14 cellular contexts compared by ENCODE assay signal in genomic region chr2:239830718-239831271, GRCh38.
DNase-seq lines count a peak whose midpoint lies in the region; ATAC-seq and TF ChIP-seq lines count a peak whose summit lies in the region.
"Had no signal": no experiment of that assay in that cellular context is flagged by ENCODE, and none has a peak within 500 bp of the region (broad histone marks: within the 10 kb centered on the region; RNA-seq: fewer than 3 reads in every experiment).

No MANE protein-coding gene starts in this region.

- ATAC-seq in natural killer cell = no peak
- no peak for ATAC-seq in GM19455 (IDR thresholded peaks at IDR 0.05; ENCODE audit: unreplicated experiment)
- ATAC-seq: activated naive CD4-positive, alpha-beta T cell treated with anti-CD3 and anti-CD28 coated beads, Interleukin-2, amount 50 U/mL, for 72 hours; CD8-positive, alpha-beta T cell; T-cell had no signal

- DNase-seq in breast epithelium (ENCODE audit: low spot score in 2 of 2) (peak; percentile 13 to 51), mammary epithelial cell (no peak), endodermal cell (peak; percentile 42), natural killer cell (peak; percentile 4), ureter (ENCODE audit: low spot score) (peak; percentile 38), epidermal melanocyte (ENCODE audit: insufficient read length, low spot score) (no peak), T-helper 9 cell (no peak)
- DNase-seq: NCI-H82; stimulated activated naive CD4-positive, alpha-beta T cell treated with Interleukin-2 at 50 U/mL for 16 hours; WERI-Rb-1 had no signal

- dilution Hi-C loops in mammary epithelial cell (cut with HindIII; ENCODE audit: low sequenced_read_pairs) = no loop called here

- H3K36me3 ChIP-seq in breast epithelium = no peaks in the 10 kb centered on the region
- H3K36me3 ChIP-seq in mammary epithelial cell (ENCODE audit: insufficient read depth, low read length) = no peaks in the 10 kb centered on the region
- H3K36me3 ChIP-seq in endodermal cell (ENCODE audit: control insufficient read depth, insufficient read depth, low read length) = no peaks in the 10 kb centered on the region
- H3K36me3 ChIP-seq: WERI-Rb-1 had no signal

- H3K4me3 ChIP-seq in breast epithelium (no peak overlapping the region), mammary epithelial cell (replicated peaks in 1 of 3; ENCODE audit: insufficient read depth in 1 of 3, low read depth in 2 of 3, low read length in 3 of 3) (no peak overlapping the region), endodermal cell (ENCODE audit: low read length) (no peak overlapping the region)

- no peak overlapping the region for H2AFZ ChIP-seq in mammary epithelial cell (ENCODE audit: low read depth, low read length)

- H3K27me3 ChIP-seq in breast epithelium = peaks cover 0 to 16% of the 10 kb centered on the region in 2 donors
- no peaks in the 10 kb centered on the region for H3K27me3 ChIP-seq in mammary epithelial cell (ENCODE audit: insufficient read depth, low read length)
- H3K27me3 ChIP-seq in endodermal cell (ENCODE audit: control insufficient read depth, insufficient read depth, low read length, poor library complexity, severe bottlenecking) = peaks cover 6% of the 10 kb centered on the region

- H3K9me3 ChIP-seq in breast epithelium (no peaks in the 10 kb centered on the region), mammary epithelial cell (replicated peaks; ENCODE audit: insufficient read depth, low read length) (peaks cover 21% of the 10 kb centered on the region), endodermal cell (ENCODE audit: control insufficient read depth, low read length) (no peaks in the 10 kb centered on the region)

- H3K9me3 Mint-ChIP-seq in endodermal cell (no peaks in the 10 kb centered on the region), natural killer cell (peaks cover 0 to under 1% of the 10 kb centered on the region in 2 donors)
- H3K9me3 Mint-ChIP-seq: T-cell had no signal

- H3K4me2 ChIP-seq in mammary epithelial cell (ENCODE audit: insufficient read depth, low read depth, low read length) = no peak overlapping the region

- H3K4me1 ChIP-seq in breast epithelium (no peaks in the 10 kb centered on the region), mammary epithelial cell (ENCODE audit: insufficient read depth, low read length) (no peaks in the 10 kb centered on the region), endodermal cell (ENCODE audit: control insufficient read depth, insufficient read depth, low read length) (peaks cover 7% of the 10 kb centered on the region)

- no peak overlapping the region for H3K4me3 Mint-ChIP-seq in endodermal cell
- H3K4me3 Mint-ChIP-seq in natural killer cell = no peak overlapping the region
- H3K4me3 Mint-ChIP-seq: CD8-positive, alpha-beta T cell; T-cell had no signal

- no TSS peak for BruUV-seq in mammary epithelial cell (replicated peaks; lab: Mats Ljungman, UMichigan)

- CTCF ChIA-PET in mammary epithelial cell (lab: Charles Lee; ENCODE audit: low non-redundant PET) = no interaction called here

- H3K27ac ChIP-seq in breast epithelium (peak overlapping the region in 1 of 2 donors; percentile 25), mammary epithelial cell (ENCODE audit: insufficient read depth, low read depth, low read length) (no peak overlapping the region), endodermal cell (ENCODE audit: low read depth, low read length) (no peak overlapping the region)
- H3K27ac ChIP-seq: WERI-Rb-1 had no signal

- no peaks in the 10 kb centered on the region for H4K20me1 ChIP-seq in mammary epithelial cell (ENCODE audit: insufficient read depth, low read length)

- H3K27ac Mint-ChIP-seq in endodermal cell (peak overlapping the region; percentile 75), natural killer cell (no peak overlapping the region)
- H3K27ac Mint-ChIP-seq: activated naive CD4-positive, alpha-beta T cell treated with anti-CD3 and anti-CD28 coated beads, Interleukin-2, amount 50 U/mL, for 72 hours; CD8-positive, alpha-beta T cell; T-cell had no signal

- in situ Hi-C loops in mammary epithelial cell (cut with MboI; ENCODE audit: low sequenced_read_pairs in 2 of 2) = no loop called here

- no peaks in the 10 kb centered on the region for H3K79me2 ChIP-seq in mammary epithelial cell (ENCODE audit: insufficient read depth, low read length)

- 28% methylated on average over 5 of the region's 6 CpGs for WGBS in mammary epithelial cell (ENCODE audit: low coverage, missing lambda C conversion rate)
- 83 to 86% methylated on average over 4 to 6 of the region's 6 CpGs for WGBS in endodermal cell (ENCODE audit: insufficient coverage in 1 of 2, insufficient read length in 1 of 2), 2 experiments

- TF ChIP-seq POLR2A in breast epithelium (IDR thresholded peaks at IDR 0.05) = no peak

- intact Hi-C loops in breast epithelium (cut with DNase I; ENCODE audit: low total_unique reads) (no loop called here), mammary epithelial cell (cut with micrococcal nuclease) (no loop called here), natural killer cell (cut with micrococcal nuclease) (no loop called here)

- H3K4me1 Mint-ChIP-seq in endodermal cell (peaks cover 12% of the 10 kb centered on the region), natural killer cell (no peaks in the 10 kb centered on the region)
- H3K4me1 Mint-ChIP-seq: T-cell had no signal

- H3K9ac ChIP-seq in mammary epithelial cell (ENCODE audit: insufficient read depth, low read length) (no peak overlapping the region), endodermal cell (ENCODE audit: extremely low read depth, low read length, poor library complexity, severe bottlenecking) (no peak overlapping the region)

- TF ChIP-seq CTCF in breast epithelium (IDR thresholded peaks at IDR 0.05) (no peak), mammary epithelial cell (conservative IDR thresholded peaks at IDR 0.05 in 1 of 2, IDR thresholded peaks at IDR 0.05 in 1 of 2; ENCODE audit: extremely low read depth in 1 of 2, insufficient read depth in 1 of 2, low read depth in 1 of 2, low read length in 2 of 2) (no peak), endodermal cell (conservative IDR thresholded peaks at IDR 0.05) (no peak), natural killer cell (IDR thresholded peaks at IDR 0.05) (no peak)

- H3K27me3 Mint-ChIP-seq in endodermal cell (ENCODE audit: insufficient read depth) (peaks cover 26% of the 10 kb centered on the region), natural killer cell (ENCODE audit: low read depth in 2 of 2) (peaks cover 0 to 13% of the 10 kb centered on the region in 2 donors)

- H3K36me3 Mint-ChIP-seq in endodermal cell (ENCODE audit: low read depth) (no peaks in the 10 kb centered on the region), natural killer cell (no peaks in the 10 kb centered on the region)
- H3K36me3 Mint-ChIP-seq: activated naive CD4-positive, alpha-beta T cell treated with anti-CD3 and anti-CD28 coated beads, Interleukin-2, amount 50 U/mL, for 72 hours; CD8-positive, alpha-beta T cell; T-cell had no signal

Comparison
In these comparisons a context has a peak if more than half of its experiments do, and no peak if none do; other contexts are left out.
1. DNase-seq: peak in breast epithelium (2 of 2), endodermal cell (single experiment), natural killer cell (single experiment) and ureter (single experiment); none in mammary epithelial cell (single experiment), epidermal melanocyte (single experiment) and T-helper 9 cell (single experiment).